Comparison of ENCODE assay signal across 9 cellular contexts in genomic region chr12:27732281-27732680, GRCh38. TPM values are rescaled to one million over a fixed set of nuclear protein-coding genes. Genes with fewer than 3 reads are reported as not detected.
DNase-seq lines count a peak whose midpoint lies in the region; ATAC-seq and TF ChIP-seq lines count a peak whose summit lies in the region.
"Had no signal": no experiment of that assay in that cellular context is flagged by ENCODE, and none has a peak within 500 bp of the region (broad histone marks: within the 10 kb centered on the region; RNA-seq: fewer than 3 reads in every experiment).

No MANE protein-coding gene starts in this region.

- no peaks in the 10 kb centered on the region for H3K4me1 ChIP-seq in Karpas-422 (ENCODE audit: low read length)
- no peaks in the 10 kb centered on the region for H3K4me1 ChIP-seq in stomach

- WGBS in stomach, 5 donors: 33 to 66% (median 48%) methylated on average over 2 of the region's 2 CpGs

- no peaks in the 10 kb centered on the region for H3K9me2 ChIP-seq in Karpas-422 (replicated peaks; ENCODE audit: insufficient read depth, low read length)

- no peaks in the 10 kb centered on the region for H3K9me3 Mint-ChIP-seq in activated naive CD4-positive, alpha-beta T cell treated with anti-CD3 and anti-CD28 coated beads for 36 hours

- peaks cover 51% of the 10 kb centered on the region for H3K79me2 ChIP-seq in Karpas-422 (ENCODE audit: low read length)

- no peak for TF ChIP-seq EP300 in stomach (IDR thresholded peaks at IDR 0.05)

- no peak for TF ChIP-seq POLR2A in stomach (IDR thresholded peaks at IDR 0.05)

- H3K4me2 ChIP-seq in Karpas-422 (ENCODE audit: low read depth, low read length, poor library complexity, severe bottlenecking): no peak overlapping the region

- ATAC-seq in GM19397 (IDR thresholded peaks at IDR 0.05; ENCODE audit: unreplicated experiment) (no peak), GM21825 (IDR thresholded peaks at IDR 0.05; ENCODE audit: unreplicated experiment) (no peak)

- CTCF ChIA-PET in activated naive CD4-positive, alpha-beta T cell treated with anti-CD3 and anti-CD28 coated beads for 36 hours (lab: Charles Lee): interaction anchor here (0.6 to 4.0 kb wide), 19 partner anchors 9 to 602 kb away, joined by 3 to 37 read pairs (median 4); partner anchors contain the start of genes KLHL42 and MANSC4

- H3K4me1 Mint-ChIP-seq in activated naive CD4-positive, alpha-beta T cell treated with anti-CD3 and anti-CD28 coated beads for 36 hours (ENCODE audit: low read depth): no peaks in the 10 kb centered on the region

- H3K4me3 ChIP-seq in Karpas-422 (ENCODE audit: low read length): no peak overlapping the region
- H3K4me3 ChIP-seq in stomach: no peak overlapping the region

- H3K9me3 ChIP-seq in Karpas-422 (ENCODE audit: low read length): no peaks in the 10 kb centered on the region
- no peaks in the 10 kb centered on the region for H3K9me3 ChIP-seq in stomach

- no peak overlapping the region for H3K4me3 Mint-ChIP-seq in activated naive CD4-positive, alpha-beta T cell treated with anti-CD3 and anti-CD28 coated beads for 36 hours

- peaks cover 18% of the 10 kb centered on the region; the same call in 1 of the 2 replicates for H3K36me3 ChIP-seq in Karpas-422 (ENCODE audit: insufficient read depth, low read length)
- peaks cover 4 to 70% (median 62%) of the 10 kb centered on the region in 4 donors for H3K36me3 ChIP-seq in stomach

- H3K9ac ChIP-seq in Karpas-422 (ENCODE audit: low read length): no peak overlapping the region

- H3K36me3 Mint-ChIP-seq in activated naive CD4-positive, alpha-beta T cell treated with anti-CD3 and anti-CD28 coated beads for 36 hours (ENCODE audit: low read depth): peaks cover 19% of the 10 kb centered on the region

- no peaks in the 10 kb centered on the region for H3K27me3 ChIP-seq in Karpas-422 (ENCODE audit: low read length)
- H3K27me3 ChIP-seq in stomach: no peaks in the 10 kb centered on the region

- H4K20me1 ChIP-seq in Karpas-422 (ENCODE audit: insufficient read depth, low read depth, low read length): no peaks in the 10 kb centered on the region

- intact Hi-C loops in activated naive CD4-positive, alpha-beta T cell treated with anti-CD3 and anti-CD28 coated beads for 36 hours (cut with micrococcal nuclease): loop anchor here (2.0 to 10.0 kb wide), 4 partner anchors 49 to 1587 kb away; partner anchors contain the start of genes KLHL42 and MANSC4
- intact Hi-C loops in stomach (cut with DNase I; ENCODE audit: low total_unique reads): loop anchor here (10.0 kb wide), 1 partner anchor 83 kb away; no protein-coding TSS in a partner anchor

- H2AFZ ChIP-seq in Karpas-422 (ENCODE audit: low read length): no peak overlapping the region

- H3K27ac ChIP-seq in Karpas-422 (ENCODE audit: low read length) (no peak overlapping the region), stomach (no peak overlapping the region)

- no peaks in the 10 kb centered on the region for H3K27me3 Mint-ChIP-seq in activated naive CD4-positive, alpha-beta T cell treated with anti-CD3 and anti-CD28 coated beads for 36 hours (ENCODE audit: low read depth)

- DNase-seq in activated naive CD4-positive, alpha-beta T cell treated with anti-CD3 and anti-CD28 coated beads for 36 hours: peak; percentile 18
- DNase-seq in activated naive CD4-positive, alpha-beta T cell treated with Interleukin-2 at 50 U/mL for 16 hours: no peak
- peak; percentile 66 for DNase-seq in Karpas-422
- DNase-seq in dermis blood vessel endothelial cell: peak; percentile 47
- DNase-seq in stomach: peak; percentile 32
- no peak for DNase-seq in NCI-H2029 (lab: John Stamatoyannopoulos, UW)

- peak in 1 of 7 experiments; percentile 7 for TF ChIP-seq CTCF in stomach (IDR thresholded peaks at IDR 0.05)

- H3K27ac Mint-ChIP-seq in activated naive CD4-positive, alpha-beta T cell treated with anti-CD3 and anti-CD28 coated beads for 36 hours: no peak overlapping the region

RNA-seq across cellular contexts. Expression of gene MRPS35, which starts 21.6 kb away (rescaled TPM):
- total RNA-seq in activated naive CD4-positive, alpha-beta T cell treated with anti-CD3 and anti-CD28 coated beads for 36 hours: 10 to 100 TPM; 53.1 to 57.6 TPM
- total RNA-seq in Karpas-422 (2014; rRNA removed; shearing (Covaris generic); ENCODE audit: low replicate concordance): 41.3 and 77.0 TPM in 2 replicates
- total RNA-seq in dermis blood vessel endothelial cell: 46.3 and 48.5 TPM in 2 replicates
- 10 to 100 TPM in 3 of 5 donors, 1 to 10 TPM in 2; 9.8 to 71.6 (median 15.6) TPM for total RNA-seq in stomach
- polyA plus RNA-seq in stomach: 10 to 100 TPM; 28.9 to 61.4 (median 42.8) TPM

RNA-seq across cellular contexts. Expression of gene REP15, which starts 36.0 kb away (rescaled TPM):
- under 1 TPM; 0.19 to 0.22 TPM for total RNA-seq in activated naive CD4-positive, alpha-beta T cell treated with anti-CD3 and anti-CD28 coated beads for 36 hours
- not detected in 2 replicates for total RNA-seq in Karpas-422 (2014; rRNA removed; shearing (Covaris generic); ENCODE audit: low replicate concordance)
- 7.0 and 10.9 TPM in 2 replicates for total RNA-seq in dermis blood vessel endothelial cell
- total RNA-seq in stomach: 10 to 100 TPM in 3 of 5 donors, 1 to 10 TPM in 2; 4.1 to 38.2 (median 11.2) TPM
- 100 to 1,000 TPM in 1 of 3 donors, 1 to 10 TPM in 2; 3.0 to 115 (median 9.8) TPM for polyA plus RNA-seq in stomach

RNA-seq across cellular contexts. Expression of gene KLHL42, which starts 47.8 kb away (rescaled TPM):
- total RNA-seq in activated naive CD4-positive, alpha-beta T cell treated with anti-CD3 and anti-CD28 coated beads for 36 hours: 1 to 10 TPM; 9.4 to 9.8 TPM
- 23.7 and 43.9 TPM in 2 replicates for total RNA-seq in Karpas-422 (2014; rRNA removed; shearing (Covaris generic); ENCODE audit: low replicate concordance)
- total RNA-seq in dermis blood vessel endothelial cell (23.6 and 33.4 TPM in 2 replicates), stomach (100 to 1,000 TPM in 1 of 5 donors, 10 to 100 TPM in 4; 13.3 to 141 (median 54.5) TPM)
- polyA plus RNA-seq in stomach: 1 to 10 TPM; 5.1 to 7.7 (median 5.3) TPM

RNA-seq across cellular contexts. Expression of gene MANSC4, which starts 47.8 kb away (rescaled TPM):
- total RNA-seq in activated naive CD4-positive, alpha-beta T cell treated with anti-CD3 and anti-CD28 coated beads for 36 hours: not detected
- not detected in 2 replicates for total RNA-seq in Karpas-422 (2014; rRNA removed; shearing (Covaris generic); ENCODE audit: low replicate concordance)
- total RNA-seq in dermis blood vessel endothelial cell (not detected in 2 replicates), stomach (not detected)
- not detected for polyA plus RNA-seq in stomach
- total RNA-seq: dermis microvascular lymphatic vessel endothelial cell had no signal

Comparison
In these comparisons a context has a peak if more than half of its experiments do, and no peak if none do; other contexts are left out.
1. DNase-seq: peak in activated naive CD4-positive, alpha-beta T cell treated with anti-CD3 and anti-CD28 coated beads for 36 hours (single experiment), Karpas-422 (single experiment), dermis blood vessel endothelial cell (single experiment) and stomach (single experiment); none in activated naive CD4-positive, alpha-beta T cell treated with Interleukin-2 at 50 U/mL for 16 hours (single experiment) and NCI-H2029 (single experiment).